In the genomic region with DNA sequence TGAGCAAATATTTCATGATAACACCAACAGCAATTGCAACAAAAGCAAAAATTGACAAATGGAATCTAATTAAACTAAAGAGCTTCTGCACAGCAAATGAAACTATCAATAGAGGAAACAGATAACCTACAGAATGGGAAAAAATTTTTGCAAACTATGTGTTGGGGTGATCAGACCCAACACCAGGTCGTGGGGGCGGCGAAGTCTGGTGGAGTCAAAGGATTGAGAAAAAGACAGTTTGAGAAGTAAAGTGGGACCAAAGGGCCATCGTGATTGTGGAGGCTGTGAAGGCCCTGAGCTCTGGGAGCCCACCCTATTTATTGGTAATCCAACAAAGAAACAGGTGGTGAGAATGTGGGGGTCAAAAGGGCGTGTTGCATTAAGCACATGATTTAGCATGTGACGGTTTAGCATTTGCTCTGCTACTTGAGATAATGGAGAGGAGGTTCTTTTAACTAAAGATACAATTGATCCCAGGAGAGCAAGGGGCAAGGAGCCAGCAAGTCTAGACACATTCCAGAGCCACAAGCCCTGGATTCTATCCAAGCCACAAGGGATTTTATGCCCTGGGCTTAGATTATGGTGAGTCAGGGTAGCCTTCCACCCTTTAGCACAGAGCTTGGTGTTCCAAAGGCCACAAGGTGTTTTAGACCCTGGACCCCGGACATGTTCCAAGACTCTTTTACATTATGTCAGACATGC, we compare ENCODE assay signal across 7 cellular contexts.
DNase-seq lines count a peak whose midpoint lies in the region; TF ChIP-seq lines count a peak whose summit lies in the region.
"Not testable (repeated sequence)": the region's sequence is repeated elsewhere in the genome, so short reads cannot be mapped to it uniquely, and the experiment has no call there.

No MANE protein-coding gene starts in this region.

- BruUV-seq in Calu3 (replicated peaks; lab: Mats Ljungman, UMichigan): not testable (repeated sequence)

- not testable (repeated sequence) for H3K9me3 ChIP-seq in SJCRH30 (replicated peaks)

- peak overlapping the region; percentile 18 for H3K27ac ChIP-seq in SJCRH30

- not testable (repeated sequence) for H3K27me3 Mint-ChIP-seq in Calu3 (ENCODE audit: unreplicated experiment)

- not testable (repeated sequence) for H3K4me3 Mint-ChIP-seq in Calu3 (ENCODE audit: low read depth, unreplicated experiment)

- H3K4me1 Mint-ChIP-seq in Calu3 (ENCODE audit: low read depth, unreplicated experiment): peaks cover 30% of the 10 kb centered on the region

- peak; percentile 51 for DNase-seq in Calu3
- peak; percentile 27 for DNase-seq in HFF-Myc (ENCODE audit: extremely low read depth, low read depth)
- DNase-seq in NCI-H226: peak; percentile 24
- DNase-seq in SJCRH30: peak; percentile 77 to 78
- peak; percentile 6 for DNase-seq in astrocyte of the cerebellum (ENCODE audit: low read depth)
- DNase-seq in epithelial cell of esophagus (ENCODE audit: low read depth): peak; percentile 14
- peak; percentile 20 for DNase-seq in kidney tubule cell (ENCODE audit: low spot score)

- intact Hi-C loops in Calu3 (cut with micrococcal nuclease; ENCODE audit: unreplicated experiment): not testable (repeated sequence)

- CTCF ChIA-PET in Calu3 (lab: Charles Lee): not testable (repeated sequence)

- in situ Hi-C loops in astrocyte of the cerebellum (cut with HindIII; ENCODE audit: low sequenced_read_pairs): not testable (repeated sequence)

- H3K4me3 ChIP-seq in HFF-Myc (replicated peaks; ENCODE audit: low read depth, low read length); SJCRH30; astrocyte of the cerebellum (ENCODE audit: low read depth, low read length); epithelial cell of esophagus (ENCODE audit: low read length): not testable (repeated sequence)

- not testable (repeated sequence) for H3K36me3 ChIP-seq in SJCRH30

- not testable (repeated sequence) for H3K9me3 Mint-ChIP-seq in Calu3 (ENCODE audit: low read depth, unreplicated experiment)

- not testable (repeated sequence) for TF ChIP-seq CTCF in Calu3 (IDR thresholded peaks at IDR 0.05; ENCODE audit: unreplicated experiment); HFF-Myc (IDR thresholded peaks at IDR 0.05; ENCODE audit: low read depth, low read length, missing control alignments); astrocyte of the cerebellum (IDR thresholded peaks at IDR 0.05; ENCODE audit: low read depth, low read length, missing control alignments); epithelial cell of esophagus (IDR thresholded peaks at IDR 0.05; ENCODE audit: insufficient read depth, low read depth, low read length, missing control alignments)

- H3K27ac Mint-ChIP-seq in Calu3 (ENCODE audit: unreplicated experiment): peak overlapping the region; percentile 27

- H3K4me1 ChIP-seq in SJCRH30: peaks cover 17% of the 10 kb centered on the region

- H3K27me3 ChIP-seq in SJCRH30: not testable (repeated sequence)

- H3K36me3 Mint-ChIP-seq in Calu3 (ENCODE audit: insufficient read depth, unreplicated experiment): not testable (repeated sequence)

Comparison
In these comparisons a context has a peak if more than half of its experiments do, and no peak if none do; other contexts are left out.
1. DNase-seq: peak in every context shown above with its lines; median percentile 78 in SJCRH30; 51 in Calu3; 27 in HFF-Myc; 24 in NCI-H226; 20 in kidney tubule cell; 14 in epithelial cell of esophagus; 6 in astrocyte of the cerebellum.